Comparison of ENCODE assay signal across 29 cellular contexts in the genomic region with DNA sequence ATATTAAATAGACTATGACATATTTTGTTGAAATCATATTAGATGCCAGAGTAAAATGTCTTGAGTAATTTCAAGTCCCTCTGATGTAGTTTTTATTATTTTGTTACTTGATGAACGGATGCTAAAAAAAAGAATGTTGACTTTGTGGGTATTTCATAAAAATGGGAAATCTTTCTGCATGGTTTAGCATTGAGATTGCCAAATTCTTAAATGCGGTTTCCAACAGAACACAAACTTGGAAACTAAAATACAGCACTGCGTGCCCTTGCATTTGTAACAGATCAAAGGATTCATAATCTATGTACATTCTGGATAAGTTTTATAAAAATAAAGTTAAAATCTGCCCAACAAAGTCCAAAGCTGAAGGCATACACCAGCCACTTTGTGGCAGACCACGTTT.
"Had no signal": no experiment of that assay in that cellular context is flagged by ENCODE, and none has a peak within 500 bp of the region (broad histone marks: within the 10 kb centered on the region; RNA-seq: fewer than 3 reads in every experiment).

No MANE protein-coding gene starts in this region.

- H3K36me3 ChIP-seq: adrenal gland, brain microvascular endothelial cell, MG63, SJSA1 had no signal

- FAIRE-seq: astrocyte, TTC549 had no signal

- H3K4me3 ChIP-seq: adrenal gland, MG63, SJSA1 had no signal

- H3K27ac Mint-ChIP-seq: activated CD4-positive, alpha-beta T cell treated with anti-CD3 and anti-CD28 coated beads, Interleukin-2, amount 10 ng/mL, durations not matched to agents 24 days and 14 days; activated CD8-positive, alpha-beta T cell treated with anti-CD3 and anti-CD28 coated beads for 36 hours; activated naive CD4-positive, alpha-beta T cell treated with anti-CD3 and anti-CD28 coated beads, Interleukin-2, amount 50 U/mL, for 24 hours; activated naive CD8-positive, alpha-beta T cell treated with anti-CD3 and anti-CD28 coated beads, Interleukin-2, amount 10 ng/mL, durations not matched to agents 7 days and 5 days; activated T-cell treated with anti-CD3 and anti-CD28 coated beads, Interleukin-2, amount 50 U/mL, for 24 hours; activated T-helper 2 cell treated with anti-CD3 and anti-CD28 coated beads, Interferon-gamma antibody, Interleukin-2, Interleukin-4, amounts not matched to agents 10 μg/mL and 5 μg/mL and 100 μg/mL, durations not matched to agents 14 hours and 24 hours and 36 hours; T-helper 1 cell treated with Interleukin-12 subunit alpha and Interleukin-12 subunit beta and Interleukin-4 antibody, amounts not matched to agents 30 μg/mL and 1 μg/mL, for 36 hours; T-helper 2 cell treated with Interferon-gamma antibody and Interleukin-4, amounts not matched to agents 5 μg/mL and 100 μg/mL, for 36 hours had no signal

- H3K4me1 ChIP-seq: adrenal gland, SJSA1 had no signal

- H3K9me3 ChIP-seq: adrenal gland, MG63, SJSA1, SK-N-SH had no signal

- H3K36me3 Mint-ChIP-seq: activated naive CD4-positive, alpha-beta T cell treated with anti-CD3 and anti-CD28 coated beads, Interleukin-2, amount 50 U/mL, for 24 hours; activated naive CD8-positive, alpha-beta T cell treated with anti-CD3 and anti-CD28 coated beads, Interleukin-2, amount 10 ng/mL, durations not matched to agents 7 days and 5 days had no signal

- H3K4me2 ChIP-seq: SK-N-SH had no signal

- H3K9ac ChIP-seq: SK-N-SH had no signal

- H3K4me1 Mint-ChIP-seq: activated CD4-positive, alpha-beta T cell treated with anti-CD3 and anti-CD28 coated beads, Interleukin-2, amount 10 ng/mL, durations not matched to agents 24 days and 14 days; activated naive CD4-positive, alpha-beta T cell treated with anti-CD3 and anti-CD28 coated beads, Interleukin-2, amount 50 U/mL, for 24 hours; activated naive CD8-positive, alpha-beta T cell treated with anti-CD3 and anti-CD28 coated beads, Interleukin-2, amount 10 ng/mL, durations not matched to agents 7 days and 5 days had no signal

- H3K9me3 Mint-ChIP-seq: activated CD4-positive, alpha-beta T cell treated with anti-CD3 and anti-CD28 coated beads, Interleukin-2, amount 10 ng/mL, durations not matched to agents 24 days and 14 days; activated CD8-positive, alpha-beta T cell treated with anti-CD3 and anti-CD28 coated beads for 36 hours; activated naive CD4-positive, alpha-beta T cell treated with anti-CD3 and anti-CD28 coated beads, Interleukin-2, amount 50 U/mL, for 24 hours; activated naive CD8-positive, alpha-beta T cell treated with anti-CD3 and anti-CD28 coated beads, Interleukin-2, amount 10 ng/mL, durations not matched to agents 7 days and 5 days; activated T-cell treated with anti-CD3 and anti-CD28 coated beads, Interleukin-2, amount 50 U/mL, for 24 hours; activated T-helper 2 cell treated with anti-CD3 and anti-CD28 coated beads, Interferon-gamma antibody, Interleukin-2, Interleukin-4, amounts not matched to agents 10 μg/mL and 5 μg/mL and 100 μg/mL, durations not matched to agents 14 hours and 24 hours and 36 hours; T-helper 1 cell treated with Interleukin-12 subunit alpha and Interleukin-12 subunit beta and Interleukin-4 antibody, amounts not matched to agents 30 μg/mL and 1 μg/mL, for 36 hours; T-helper 2 cell treated with Interferon-gamma antibody and Interleukin-4, amounts not matched to agents 5 μg/mL and 100 μg/mL, for 36 hours had no signal

- H3K4me3 Mint-ChIP-seq: activated CD4-positive, alpha-beta T cell treated with anti-CD3 and anti-CD28 coated beads, Interleukin-2, amount 10 ng/mL, durations not matched to agents 24 days and 14 days; activated CD8-positive, alpha-beta T cell treated with anti-CD3 and anti-CD28 coated beads for 36 hours; activated naive CD4-positive, alpha-beta T cell treated with anti-CD3 and anti-CD28 coated beads, Interleukin-2, amount 50 U/mL, for 24 hours; activated naive CD8-positive, alpha-beta T cell treated with anti-CD3 and anti-CD28 coated beads, Interleukin-2, amount 10 ng/mL, durations not matched to agents 7 days and 5 days; activated T-cell treated with anti-CD3 and anti-CD28 coated beads, Interleukin-2, amount 50 U/mL, for 24 hours; T-helper 1 cell treated with Interleukin-12 subunit alpha and Interleukin-12 subunit beta and Interleukin-4 antibody, amounts not matched to agents 30 μg/mL and 1 μg/mL, for 36 hours; T-helper 2 cell treated with Interferon-gamma antibody and Interleukin-4, amounts not matched to agents 5 μg/mL and 100 μg/mL, for 36 hours had no signal

- H3K27ac ChIP-seq: adrenal gland, brain microvascular endothelial cell, SJSA1 had no signal

- DNase-seq: activated CD4-positive, alpha-beta T cell treated with anti-CD3 and anti-CD28 coated beads, Interleukin-2, amount 10 ng/mL, durations not matched to agents 24 days and 14 days; activated CD4-positive, alpha-beta T cell treated with anti-CD3 and anti-CD28 coated beads, Interleukin-2, amount 50 U/mL, for 4 hours; activated CD8-positive, alpha-beta T cell treated with anti-CD3 and anti-CD28 coated beads for 36 hours; activated gamma-delta T cell; activated naive CD4-positive, alpha-beta T cell treated with Interleukin-2 at 50 U/mL for 16 hours; activated naive CD8-positive, alpha-beta T cell treated with anti-CD3 and anti-CD28 coated beads, Interleukin-2, amount 10 ng/mL, durations not matched to agents 7 days and 5 days; activated T-cell treated with anti-CD3 and anti-CD28 coated beads, Interleukin-2, amount 50 U/mL, for 24 hours; adrenal gland; brain microvascular endothelial cell; Karpas-422; KBM-7; MG63; NCI-H1048; NCI-H1105 treated with DMSO at 0.1 percent for 48 hours; NCI-H1436; NCI-H1694; NCI-H1930; NCI-H2081 treated with DMSO at 0.1 percent for 48 hours; NCI-H345; NCI-H524 treated with DMSO at 0.1 percent for 48 hours; SHP77 treated with DMSO at 0.1 percent for 48 hours; SK-N-SH had no signal

- H3K27me3 ChIP-seq: adrenal gland, brain microvascular endothelial cell, MG63, SJSA1 had no signal
